Comparison of ENCODE assay signal across 15 cellular contexts in genomic region chrX:53674581-53674980, GRCh38.
"Had no signal": no experiment of that assay in that cellular context is flagged by ENCODE, and none has a peak within 500 bp of the region (broad histone marks: within the 10 kb centered on the region; RNA-seq: fewer than 3 reads in every experiment).

No MANE protein-coding gene starts in this region.

- H3K36me3 ChIP-seq: transverse colon, vagina had no signal

- H3K4me1 ChIP-seq: body of pancreas, vagina had no signal

- H3K9me3 ChIP-seq: body of pancreas, transverse colon, vagina had no signal

- H3K27ac ChIP-seq: body of pancreas, transverse colon, vagina had no signal

- H3K4me3 ChIP-seq: body of pancreas, transverse colon, vagina had no signal

- DNase-seq: activated CD4-positive, CD25-positive, alpha-beta regulatory T cell treated with anti-CD3 and anti-CD28 coated beads, Interleukin-2, amount 50 U/mL, for 72 hours; activated naive CD4-positive, alpha-beta T cell treated with anti-CD3 and anti-CD28 coated beads, Interleukin-2, amount 10 ng/mL, durations not matched to agents 7 days and 5 days; amniotic stem cell; body of pancreas; cortex of kidney; effector CD4-positive, alpha-beta T cell; head of caudate nucleus; mesenchymal stem cell; nephron progenitor cell; stimulated activated CD4-positive, alpha-beta T cell treated with anti-CD3 and anti-CD28 coated beads, Interleukin-2, amount 100 ng/mL, for 48 hours; stimulated activated naive B cell treated with anti-CD40 and anti-IgM and Interleukin-4, amounts not matched to agents 10 μg/mL and 1 μg/mL and 100 μg/mL, for 72 hours; SW 1271; transverse colon had no signal

- H3K27me3 ChIP-seq: body of pancreas, transverse colon, vagina had no signal

- FAIRE-seq: frontal cortex had no signal

- ATAC-seq: body of pancreas; stimulated activated naive B cell treated with anti-CD40 and anti-IgM and Interleukin-4, amounts not matched to agents 10 μg/mL and 1 μg/mL and 100 μg/mL, for 72 hours had no signal
